ENCODE assay signal across 13 cellular contexts in genomic region chr7:74586258-74587200, GRCh38.
DNase-seq lines count a peak whose midpoint lies in the region; ATAC-seq and TF ChIP-seq lines count a peak whose summit lies in the region.
"Had no signal": no experiment of that assay in that cellular context is flagged by ENCODE, and none has a peak within 500 bp of the region (broad histone marks: within the 10 kb centered on the region; RNA-seq: fewer than 3 reads in every experiment).

No MANE protein-coding gene starts in this region.

- no peak for TF ChIP-seq POLR2A in uterus (IDR thresholded peaks at IDR 0.05)

- H3K4me1 ChIP-seq in uterus (peaks cover 0 to 12% of the 10 kb centered on the region in 2 donors), HAP-1 (no peaks in the 10 kb centered on the region)

- H3K27me3 ChIP-seq in uterus (no peaks in the 10 kb centered on the region), HAP-1 (ENCODE audit: low read depth) (no peaks in the 10 kb centered on the region)

- H3K9me3 Mint-ChIP-seq in activated naive CD4-positive, alpha-beta T cell treated with anti-CD3 and anti-CD28 coated beads, Interleukin-2, amount 50 U/mL, for 72 hours, result no peaks in the 10 kb centered on the region
- H3K9me3 Mint-ChIP-seq in endothelial cell (ENCODE audit: unreplicated experiment) (no peaks in the 10 kb centered on the region), nephron (no peaks in the 10 kb centered on the region)
- no peaks in the 10 kb centered on the region for H3K9me3 Mint-ChIP-seq in activated T-cell treated with anti-CD3 and anti-CD28 coated beads, Interleukin-2, amount 50 U/mL, for 72 hours

- H3K9me3 ChIP-seq in uterus, result no peaks in the 10 kb centered on the region
- H3K9me3 ChIP-seq in HAP-1, result no peaks in the 10 kb centered on the region

- H3K4me3 ChIP-seq in uterus (no peak overlapping the region), HAP-1 (no peak overlapping the region)

- no peak for DNase-seq in activated naive CD4-positive, alpha-beta T cell treated with anti-CD3 and anti-CD28 coated beads, Interleukin-2, amount 50 U/mL, for 72 hours (ENCODE audit: low spot score in 2 of 2)
- DNase-seq in activated naive CD4-positive, alpha-beta T cell treated with anti-CD3 and anti-CD28 coated beads, Interleukin-2, amount 50 U/mL, for 16 hours, result no peak
- DNase-seq in endothelial cell (ENCODE audit: low spot score), result no peak
- DNase-seq in uterus, result no peak
- DNase-seq in activated T-cell treated with anti-CD3 and anti-CD28 coated beads, Interleukin-2, amount 50 U/mL, for 72 hours, result no peak
- DNase-seq in HAP-1 (ENCODE audit: low spot score in 2 of 2), result no peak
- DNase-seq: activated CD4-positive, CD25-positive, alpha-beta regulatory T cell treated with anti-CD3 and anti-CD28 coated beads, Interleukin-2, amount 50 U/mL, for 72 hours; activated naive CD4-positive, alpha-beta T cell; stimulated activated naive CD4-positive, alpha-beta T cell had no signal

- in situ Hi-C loops in HAP-1 (cut with MboI; ENCODE audit: low sequenced_read_pairs), result no loop called here

- H3K4me1 Mint-ChIP-seq in endothelial cell (ENCODE audit: unreplicated experiment), result peaks cover 22% of the 10 kb centered on the region
- H3K4me1 Mint-ChIP-seq in nephron, result peaks cover 26% of the 10 kb centered on the region
- H3K4me1 Mint-ChIP-seq in activated T-cell treated with anti-CD3 and anti-CD28 coated beads, Interleukin-2, amount 50 U/mL, for 72 hours (ENCODE audit: low read depth), result no peaks in the 10 kb centered on the region

- TF ChIP-seq CTCF in endothelial cell (IDR thresholded peaks at IDR 0.05; ENCODE audit: unreplicated experiment), result no peak
- no peak for TF ChIP-seq CTCF in nephron (IDR thresholded peaks at IDR 0.05; ENCODE audit: unreplicated experiment in 3 of 3)
- no peak for TF ChIP-seq CTCF in uterus (IDR thresholded peaks at IDR 0.05)

- H3K27ac ChIP-seq in uterus, result peak overlapping the region; percentile 66 to 70
- H3K27ac ChIP-seq: 22Rv1, HL-60 had no signal

- intact Hi-C loops in uterus (cut with DNase I; ENCODE audit: low total_unique reads), result no loop called here

- no peaks in the 10 kb centered on the region for H3K36me3 Mint-ChIP-seq in activated naive CD4-positive, alpha-beta T cell treated with anti-CD3 and anti-CD28 coated beads, Interleukin-2, amount 50 U/mL, for 72 hours
- H3K36me3 Mint-ChIP-seq in endothelial cell (ENCODE audit: low read depth, unreplicated experiment) (no peaks in the 10 kb centered on the region), nephron (ENCODE audit: low read depth) (peaks cover 7% of the 10 kb centered on the region)
- no peaks in the 10 kb centered on the region for H3K36me3 Mint-ChIP-seq in activated T-cell treated with anti-CD3 and anti-CD28 coated beads, Interleukin-2, amount 50 U/mL, for 72 hours (ENCODE audit: insufficient read depth in 2 of 2)

- H3K36me3 ChIP-seq in uterus (no peaks in the 10 kb centered on the region), HAP-1 (replicated peaks) (peaks cover 12% of the 10 kb centered on the region)

- no peak for ATAC-seq in activated naive CD4-positive, alpha-beta T cell treated with anti-CD3 and anti-CD28 coated beads, Interleukin-2, amount 50 U/mL, for 72 hours
- ATAC-seq in activated T-cell treated with anti-CD3 and anti-CD28 coated beads, Interleukin-2, amount 50 U/mL, for 72 hours (replicated peaks in 1 of 2), result no peak
- no peak for ATAC-seq in GM18870 (IDR thresholded peaks at IDR 0.05; ENCODE audit: unreplicated experiment)

- peak overlapping the region; percentile 3 to 50 for H3K27ac Mint-ChIP-seq in activated naive CD4-positive, alpha-beta T cell treated with anti-CD3 and anti-CD28 coated beads, Interleukin-2, amount 50 U/mL, for 72 hours
- H3K27ac Mint-ChIP-seq in endothelial cell (ENCODE audit: unreplicated experiment) (peak overlapping the region; percentile 57), nephron (peak overlapping the region; percentile 97 to 99 (median 99))
- H3K27ac Mint-ChIP-seq in activated T-cell treated with anti-CD3 and anti-CD28 coated beads, Interleukin-2, amount 50 U/mL, for 72 hours, result no peak overlapping the region

- H3K27me3 Mint-ChIP-seq in endothelial cell (ENCODE audit: unreplicated experiment) (peaks cover 2% of the 10 kb centered on the region), nephron (ENCODE audit: low read depth) (no peaks in the 10 kb centered on the region)
- H3K27me3 Mint-ChIP-seq in activated T-cell treated with anti-CD3 and anti-CD28 coated beads, Interleukin-2, amount 50 U/mL, for 72 hours (ENCODE audit: low read depth), result no peaks in the 10 kb centered on the region

- no peak overlapping the region for H3K4me3 Mint-ChIP-seq in endothelial cell (ENCODE audit: unreplicated experiment)
- peak overlapping the region in 1 of 3 experiments; percentile 28 for H3K4me3 Mint-ChIP-seq in nephron
- H3K4me3 Mint-ChIP-seq in activated T-cell treated with anti-CD3 and anti-CD28 coated beads, Interleukin-2, amount 50 U/mL, for 72 hours, result no peak overlapping the region
